12 cellular contexts compared by ENCODE assay signal in genomic region chrX:119622356-119623232, GRCh38. TPM values are rescaled to one million over a fixed set of nuclear protein-coding genes. Genes with fewer than 3 reads are reported as not detected.
DNase-seq lines count a peak whose midpoint lies in the region; TF ChIP-seq lines count a peak whose summit lies in the region.
"Had no signal": no experiment of that assay in that cellular context is flagged by ENCODE, and none has a peak within 500 bp of the region (broad histone marks: within the 10 kb centered on the region; RNA-seq: fewer than 3 reads in every experiment).

No MANE protein-coding gene starts in this region.

- H3K4me1 ChIP-seq in MM.1S (ENCODE audit: low read length), result peaks cover 45% of the 10 kb centered on the region
- H3K4me1 ChIP-seq in prostate gland (replicated peaks), result no peaks in the 10 kb centered on the region

- intact Hi-C loops in prostate gland (cut with DNase I), result no loop called here

- H3K27me3 ChIP-seq in MM.1S (replicated peaks; ENCODE audit: insufficient read depth, low read length), result no peaks in the 10 kb centered on the region
- no peaks in the 10 kb centered on the region for H3K27me3 ChIP-seq in prostate gland (replicated peaks; ENCODE audit: insufficient read depth)

- no peak for TF ChIP-seq POLR2A in prostate gland (IDR thresholded peaks at IDR 0.05)

- no peaks in the 10 kb centered on the region for H4K20me1 ChIP-seq in MM.1S (ENCODE audit: insufficient read depth, low read length)

- 19% methylated on average over 8 of the region's 9 CpGs for WGBS in prostate gland

- H3K27ac ChIP-seq in MM.1S (ENCODE audit: low read length) (peak overlapping the region; percentile 10; the same call in 1 of the 2 replicates), prostate gland (peak overlapping the region in 1 of 2 donors; percentile 35)
- H3K27ac ChIP-seq: 22Rv1 had no signal

- peaks cover 6% of the 10 kb centered on the region; the same call in 1 of the 2 replicates for H3K79me2 ChIP-seq in MM.1S (ENCODE audit: low read length)

- H3K9me2 ChIP-seq in MM.1S (replicated peaks; ENCODE audit: insufficient read depth, low read length), result no peaks in the 10 kb centered on the region

- DNase-seq in DMS 273 (lab: John Stamatoyannopoulos, UW; ENCODE audit: unreplicated experiment) (peak; percentile 63), DMS 273 treated with DMSO at 0.1 percent for 48 hours (lab: John Stamatoyannopoulos, UW) (no peak), MM.1S (no peak), fibroblast of gingiva (ENCODE audit: low read depth) (peak; percentile 67), prostate gland (ENCODE audit: low spot score) (peak; percentile 63), H4 (ENCODE audit: low spot score) (no peak), SW 1271 (lab: John Stamatoyannopoulos, UW) (no peak)
- no peak for DNase-seq in stimulated activated CD4-positive, alpha-beta T cell treated with anti-CD3 and anti-CD28 coated beads, Interleukin-1b, Interleukin-23, amount 100 ng/mL, for 48 hours
- DNase-seq: activated T-cell treated with anti-CD3 and anti-CD28 coated beads for 4 hours; hippocampal formation; stimulated activated CD4-positive, alpha-beta T cell treated with anti-CD3 and anti-CD28 coated beads, Interleukin-4, amount 100 ng/mL, for 4 hours had no signal

- peaks cover 31% of the 10 kb centered on the region for H3F3A ChIP-seq in MM.1S (ENCODE audit: insufficient read depth, low read length)

- H3K4me3 ChIP-seq in MM.1S (ENCODE audit: low read length) (no peak overlapping the region), prostate gland (no peak overlapping the region)

- no peak overlapping the region for H3K9ac ChIP-seq in MM.1S (ENCODE audit: low read length)

- H3K36me3 ChIP-seq in MM.1S (replicated peaks; ENCODE audit: insufficient read depth, low read length), result no peaks in the 10 kb centered on the region
- H3K36me3 ChIP-seq in prostate gland, result no peaks in the 10 kb centered on the region

- no peak for TF ChIP-seq CTCF in MM.1S (IDR thresholded peaks at IDR 0.05; ENCODE audit: low read length)
- no peak for TF ChIP-seq CTCF in prostate gland (IDR thresholded peaks at IDR 0.05)

- no peaks in the 10 kb centered on the region for H3K9me3 ChIP-seq in MM.1S (replicated peaks; ENCODE audit: insufficient read depth, low read length)
- H3K9me3 ChIP-seq in prostate gland, result no peaks in the 10 kb centered on the region

- H2AFZ ChIP-seq in MM.1S (ENCODE audit: low read length), result no peak overlapping the region

- no peak overlapping the region for H3K4me2 ChIP-seq in MM.1S (ENCODE audit: low read depth, low read length)

RNA-seq across cellular contexts. Expression of gene NKRF, which starts 16.4 kb away (rescaled TPM):
- 1 to 10 TPM; 6.6 to 6.9 TPM for total RNA-seq in prostate gland
- 5.5 and 9.1 TPM in 2 replicates for total RNA-seq in H4 (2014; rRNA removed; shearing (Covaris generic))

RNA-seq across cellular contexts. Expression of gene UBE2A, which starts 48.2 kb away (rescaled TPM):
- 10 to 100 TPM; 19.8 to 32.9 TPM for total RNA-seq in prostate gland
- total RNA-seq in H4 (2014; rRNA removed; shearing (Covaris generic)), result 37.5 and 52.1 TPM in 2 replicates

RNA-seq across cellular contexts. Expression of gene STEEP1, which starts 57.4 kb away (rescaled TPM):
- 10 to 100 TPM; 31.9 to 33.4 TPM for total RNA-seq in prostate gland
- total RNA-seq in H4 (2014; rRNA removed; shearing (Covaris generic)), result 49.7 and 62.8 TPM in 2 replicates

Comparison
In these comparisons a context has a peak if more than half of its experiments do, and no peak if none do; other contexts are left out.
1. DNase-seq: peak in DMS 273 (single experiment), fibroblast of gingiva (single experiment) and prostate gland (single experiment); none in DMS 273 treated with DMSO at 0.1 percent for 48 hours (single experiment), MM.1S (single experiment), stimulated activated CD4-positive, alpha-beta T cell treated with anti-CD3 and anti-CD28 coated beads, Interleukin-1b, Interleukin-23, amount 100 ng/mL, for 48 hours (single experiment), H4 (single experiment) and SW 1271 (0 of 2).